8 cellular contexts compared by ENCODE assay signal in the genomic region with DNA sequence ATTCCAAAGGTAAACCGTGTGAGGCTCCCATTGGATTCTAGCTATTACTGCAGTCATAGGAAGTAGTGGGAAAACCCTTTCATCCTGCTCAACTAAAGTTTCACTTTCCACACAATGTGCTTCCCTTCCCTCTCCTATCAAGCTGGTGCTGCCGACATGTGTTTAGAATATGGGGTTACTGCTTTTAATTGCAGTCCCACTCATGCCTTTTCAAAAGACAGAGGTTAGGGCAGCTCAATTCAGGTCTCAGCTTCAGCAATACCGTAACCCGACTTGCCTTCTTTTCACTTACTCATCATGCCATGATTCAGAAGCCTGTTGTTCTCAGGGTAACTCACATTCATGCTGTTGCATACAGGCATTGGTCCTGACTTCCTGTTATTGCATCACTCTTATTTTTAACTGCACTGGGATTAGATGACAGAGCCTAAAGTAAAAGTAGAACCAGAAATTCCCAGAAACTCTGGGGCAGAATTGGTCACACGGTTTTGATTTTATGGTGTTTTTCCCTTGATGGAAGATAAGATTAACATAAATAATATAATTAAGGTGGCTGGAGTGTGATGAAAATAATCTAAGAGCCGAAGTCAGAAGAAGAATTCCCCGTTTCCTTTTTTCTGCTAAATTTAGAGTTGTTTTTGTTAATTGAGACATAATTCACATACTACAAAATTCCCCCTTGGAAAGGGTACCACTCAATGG. TPM values are rescaled to one million over a fixed set of nuclear protein-coding genes. Genes with fewer than 3 reads are reported as not detected.
DNase-seq lines count a peak whose midpoint lies in the region; ATAC-seq, FAIRE-seq and TF ChIP-seq lines count a peak whose summit lies in the region.

No MANE protein-coding gene starts in this region.

- no peak for TF ChIP-seq RAD21 in GM12878 (IDR thresholded peaks at IDR 0.05; ENCODE audit: insufficient read depth, low read depth, low read length)

- H4K20me1 ChIP-seq in GM12878 (ENCODE audit: control insufficient read depth, insufficient read depth), result no peaks in the 10 kb centered on the region

- peaks cover 10% of the 10 kb centered on the region for H3K4me1 Mint-ChIP-seq in Caco-2 (ENCODE audit: low read depth, unreplicated experiment)

- 29% methylated on average over 7 of the region's 7 CpGs for WGBS in GM12878 (ENCODE audit: insufficient coverage, insufficient replicate concordance, low lambda C conversion rate, missing lambda C conversion rate)
- WGBS in thyroid gland, 2 donors, result 68 to 76% methylated on average over 7 of the region's 7 CpGs
- WGBS in prostate gland, result 50% methylated on average over 7 of the region's 7 CpGs

- H3K9me3 ChIP-seq in GM12878 (replicated peaks; ENCODE audit: control insufficient read depth, insufficient read depth, low read length) (no peaks in the 10 kb centered on the region), thyroid gland (no peaks in the 10 kb centered on the region), prostate gland (no peaks in the 10 kb centered on the region), Caco-2 (no peaks in the 10 kb centered on the region)

- no peak overlapping the region for H3K27ac Mint-ChIP-seq in Caco-2 (ENCODE audit: unreplicated experiment)

- H2AFZ ChIP-seq in GM12878 (ENCODE audit: control insufficient read depth, low read depth, low read length), result no peak overlapping the region; the same call in 1 of the 2 replicates

- H3K79me2 ChIP-seq in GM12878 (ENCODE audit: control insufficient read depth, insufficient read depth, low read length), result no peaks in the 10 kb centered on the region

- H3K27ac ChIP-seq in GM12878 (ENCODE audit: control insufficient read depth, insufficient read depth) (no peak overlapping the region), thyroid gland (peak overlapping the region; percentile 46 to 72 (median 62)), prostate gland (peak overlapping the region in 1 of 2 donors; percentile 20)

- H3K9ac ChIP-seq in GM12878 (ENCODE audit: control insufficient read depth, insufficient read depth, low read length), result no peak overlapping the region

- H3K4me1 ChIP-seq in GM12878 (ENCODE audit: control insufficient read depth, insufficient read depth, low read length) (no peaks in the 10 kb centered on the region), thyroid gland (no peaks in the 10 kb centered on the region), prostate gland (replicated peaks) (peaks cover under 1% of the 10 kb centered on the region), Caco-2 (peaks cover 5% of the 10 kb centered on the region; the same call in 1 of the 2 replicates)

- intact Hi-C loops in GM12878 (cut with micrococcal nuclease; ENCODE audit: unreplicated experiment), result no loop called here
- intact Hi-C loops in thyroid gland (cut with DNase I), result no loop called here
- intact Hi-C loops in prostate gland (cut with DNase I), result no loop called here
- intact Hi-C loops in Caco-2 (cut with micrococcal nuclease; ENCODE audit: unreplicated experiment), result no loop called here

- RAD21 ChIA-PET in GM12878 (lab: Charles Lee; ENCODE audit: unreplicated experiment), result interaction anchor here (0.5 kb wide), 1 partner anchor 23 kb away, joined by 3 read pairs; no protein-coding TSS in a partner anchor

- no peaks in the 10 kb centered on the region for H3K27me3 Mint-ChIP-seq in Caco-2 (ENCODE audit: insufficient read depth, unreplicated experiment)

- 0 out of 3 replicates have a peak, but pooled peaks have one; percentile 27 for ATAC-seq in GM12878

- TF ChIP-seq EP300 in GM12878 (IDR thresholded peaks at IDR 0.05; ENCODE audit: borderline replicate concordance in 1 of 2, control insufficient read depth in 1 of 2, low read depth in 2 of 2, low read length in 2 of 2), result no peak

- FAIRE-seq in GM12878 (lab: Jason Lieb, UNC), result no peak
- no peak for FAIRE-seq in GM19239 (lab: Jason Lieb, UNC)

- no peaks in the 10 kb centered on the region for H3K27me3 ChIP-seq in GM12878 (replicated peaks in 1 of 2; ENCODE audit: control insufficient read depth in 2 of 2, insufficient read depth in 2 of 2, low read length in 1 of 2)
- H3K27me3 ChIP-seq in thyroid gland, result no peaks in the 10 kb centered on the region
- no peaks in the 10 kb centered on the region for H3K27me3 ChIP-seq in prostate gland (replicated peaks; ENCODE audit: insufficient read depth)
- H3K27me3 ChIP-seq in Caco-2 (replicated peaks; ENCODE audit: control insufficient read depth, insufficient read depth, low read length), result no peaks in the 10 kb centered on the region

- TF ChIP-seq CTCF in GM12878 (IDR thresholded peaks at IDR 0.05 in 2 of 3, conservative IDR thresholded peaks at IDR 0.05 in 1 of 3; ENCODE audit: control insufficient read depth in 2 of 3, extremely low read depth in 1 of 3, insufficient read depth in 1 of 3, low read depth in 3 of 3, low read length in 3 of 3), result no peak
- no peak for TF ChIP-seq CTCF in thyroid gland (IDR thresholded peaks at IDR 0.05)
- no peak for TF ChIP-seq CTCF in prostate gland (IDR thresholded peaks at IDR 0.05)
- TF ChIP-seq CTCF in Caco-2 (IDR thresholded peaks at IDR 0.05; ENCODE audit: insufficient read depth in 1 of 2, low read depth in 1 of 2, low read length in 1 of 2, severe bottlenecking in 1 of 2, unreplicated experiment in 1 of 2), result no peak

- H3K36me3 Mint-ChIP-seq in Caco-2 (ENCODE audit: insufficient read depth, unreplicated experiment), result no peaks in the 10 kb centered on the region

- POLR2A ChIA-PET in GM12878 (lab: Charles Lee) (interaction anchor here (0.8 to 1.5 kb wide), 2 partner anchors 9 to 12 kb away, joined by 3 read pairs; no protein-coding TSS in a partner anchor), Caco-2 (lab: Charles Lee) (no interaction called here)

- CTCF ChIA-PET in GM12878 (lab: Yijun Ruan, JAX), result no interaction called here
- CTCF ChIA-PET in Caco-2 (lab: Charles Lee), result no interaction called here

- H3K4me3 Mint-ChIP-seq in Caco-2 (ENCODE audit: unreplicated experiment), result no peak overlapping the region

- H3K36me3 ChIP-seq in GM12878 (ENCODE audit: control insufficient read depth in 2 of 2, insufficient read depth in 2 of 2, low read length in 1 of 2), result no peaks in the 10 kb centered on the region
- H3K36me3 ChIP-seq in thyroid gland, result no peaks in the 10 kb centered on the region
- H3K36me3 ChIP-seq in prostate gland, result no peaks in the 10 kb centered on the region
- no peaks in the 10 kb centered on the region for H3K36me3 ChIP-seq in Caco-2 (ENCODE audit: control insufficient read depth, insufficient read depth, low read length)

- no TSS peak for BruUV-seq in GM12878 (replicated peaks; lab: Mats Ljungman, UMichigan)
- BruUV-seq in Caco-2 (replicated peaks; lab: Mats Ljungman, UMichigan), result no TSS peak

- DNase-seq in Daoy (ENCODE audit: low read depth) (peak; percentile 89), NCI-H460 (ENCODE audit: extremely low read depth, low read depth) (peak; percentile 90), GM12878 (ENCODE audit: low read depth, low spot score) (no peak), kidney glomerular epithelial cell (lab: John Stamatoyannopoulos, UW) (peak; percentile 86), thyroid gland (no peak), GM19239 (ENCODE audit: insufficient read length, low spot score) (no peak), prostate gland (ENCODE audit: low spot score) (no peak), Caco-2 (no peak)

- SMC1A ChIA-PET in GM12878 (lab: Charles Lee; ENCODE audit: uncharacterized antibody, unreplicated experiment), result interaction anchor here (1.3 kb wide), 1 partner anchor 19 kb away, joined by 3 read pairs; no protein-coding TSS in a partner anchor

- TF ChIP-seq POLR2A in GM12878 (IDR thresholded peaks at IDR 0.05; ENCODE audit: low read depth, low read length), result no peak
- TF ChIP-seq POLR2A in thyroid gland (IDR thresholded peaks at IDR 0.05), result no peak
- TF ChIP-seq POLR2A in prostate gland (IDR thresholded peaks at IDR 0.05), result no peak

- H3K4me3 ChIP-seq in GM12878 (no peak overlapping the region), thyroid gland (replicated peaks in 1 of 3) (no peak overlapping the region), prostate gland (no peak overlapping the region), Caco-2 (ENCODE audit: low read depth, low read length) (no peak overlapping the region)

- in situ Hi-C loops in GM12878 (cut with MboI), result no loop called here

- H3K9me3 Mint-ChIP-seq in Caco-2 (ENCODE audit: unreplicated experiment), result no peaks in the 10 kb centered on the region

- no peak overlapping the region for H3K4me2 ChIP-seq in GM12878 (ENCODE audit: control insufficient read depth, insufficient read depth)

RNA-seq across cellular contexts. Expression of a gene that starts 45.7 kb away (rescaled TPM):
- not detected in 2 replicates for total RNA-seq in Daoy (2014; rRNA removed; shearing (Covaris generic))
- total RNA-seq in NCI-H460 (2014; rRNA removed; shearing (Covaris generic)), result 0.32 and 0.40 TPM in 2 replicates
- polyA plus RNA-seq in NCI-H460 (2014; cell fraction: nucleus; rRNA removed), result not detected in 2 replicates
- not detected in 2 replicates for total RNA-seq in GM12878 (2013; cell fraction: nucleolus; rRNA removed)
- total RNA-seq in GM12878 (2014; rRNA removed) (not detected in 2 replicates), GM12878 (2014; rRNA removed; fragmentation: Illumina TruSeq; extraction: Trizol) (not detected in 2 replicates), GM12878 (2021) (not detected in 2 replicates), thyroid gland (1 to 10 TPM; 1.2 to 6.7 (median 2.5) TPM), prostate gland (1 to 10 TPM; 1.2 to 3.2 TPM), Caco-2 (2022) (0.46 and 0.50 TPM in 2 replicates)
- not detected for polyA plus RNA-seq in GM12878 (2011; ENCODE audit: low read depth)
- polyA plus RNA-seq in GM12878 (2011; rRNA removed) (not detected in 2 replicates), GM12878 (2014; fragmentation: Illumina TruSeq; extraction: Trizol) (not detected in 2 replicates), GM12878 (2014; fragmentation: Nextera tagmentation; extraction: Ambion mirVana) (not detected), GM12878 (2014; rRNA removed) (not detected in 2 replicates), GM12878 (2016; fragmentation: Nextera tagmentation; extraction: Ambion mirVana) (not detected)
- not detected in 2 replicates for polyA plus RNA-seq in GM12878 (2011; cell fraction: cytosol; rRNA removed)
- polyA plus RNA-seq in GM12878 (2011; cell fraction: nucleus; rRNA removed), result not detected in 2 replicates
- not detected in 2 replicates for polyA plus RNA-seq in GM12878 (2012)
- not detected in 2 replicates for polyA minus RNA-seq in GM12878 (2011; rRNA and poly(A)+ RNA removed)
- not detected in 2 replicates for polyA minus RNA-seq in GM12878 (2011; cell fraction: cytosol; rRNA and poly(A)+ RNA removed)
- not detected in 2 replicates for polyA minus RNA-seq in GM12878 (2011; cell fraction: nucleus; rRNA and poly(A)+ RNA removed)

RNA-seq across cellular contexts. Expression of a gene that starts 52.6 kb away (rescaled TPM):
- not detected in 2 replicates for total RNA-seq in Daoy (2014; rRNA removed; shearing (Covaris generic))
- total RNA-seq in NCI-H460 (2014; rRNA removed; shearing (Covaris generic)), result 0.63 and 0.72 TPM in 2 replicates
- 0.04 and 0.10 TPM in 2 replicates for polyA plus RNA-seq in NCI-H460 (2014; cell fraction: nucleus; rRNA removed)
- not detected in 2 replicates for total RNA-seq in GM12878 (2013; cell fraction: nucleolus; rRNA removed)
- total RNA-seq in GM12878 (2014; rRNA removed), result not detected in 2 replicates
- not detected in 2 replicates for total RNA-seq in GM12878 (2014; rRNA removed; fragmentation: Illumina TruSeq; extraction: Trizol)
- not detected in 2 replicates for total RNA-seq in GM12878 (2021)
- polyA plus RNA-seq in GM12878 (2011; ENCODE audit: low read depth), result not detected
- polyA plus RNA-seq in GM12878 (2011; rRNA removed), result not detected in 2 replicates
- 0.01 TPM in 1 of 2 replicates, not detected in the other for polyA plus RNA-seq in GM12878 (2011; cell fraction: cytosol; rRNA removed)
- not detected in 2 replicates for polyA plus RNA-seq in GM12878 (2011; cell fraction: nucleus; rRNA removed)
- not detected in 2 replicates for polyA plus RNA-seq in GM12878 (2012)
- polyA plus RNA-seq in GM12878 (2014; fragmentation: Illumina TruSeq; extraction: Trizol), result not detected in 2 replicates
- polyA plus RNA-seq in GM12878 (2014; fragmentation: Nextera tagmentation; extraction: Ambion mirVana), result not detected
- not detected in 2 replicates for polyA plus RNA-seq in GM12878 (2014; rRNA removed)
- not detected for polyA plus RNA-seq in GM12878 (2016; fragmentation: Nextera tagmentation; extraction: Ambion mirVana)
- polyA minus RNA-seq in GM12878 (2011; rRNA and poly(A)+ RNA removed), result not detected in 2 replicates
- not detected in 2 replicates for polyA minus RNA-seq in GM12878 (2011; cell fraction: cytosol; rRNA and poly(A)+ RNA removed)
- polyA minus RNA-seq in GM12878 (2011; cell fraction: nucleus; rRNA and poly(A)+ RNA removed), result 0.10 and 0.12 TPM in 2 replicates
- total RNA-seq in thyroid gland, result under 1 TPM in 3 of 4 donors, not detected in 1; 0.22 to 0.39 (median 0.25) TPM
- total RNA-seq in prostate gland, result under 1 TPM; 0.28 to 0.36 TPM
- 0.11 and 0.19 TPM in 2 replicates for total RNA-seq in Caco-2 (2022)

RNA-seq across cellular contexts. Expression of a gene that starts 59.1 kb away (rescaled TPM):
- 11.6 and 11.7 TPM in 2 replicates for total RNA-seq in Daoy (2014; rRNA removed; shearing (Covaris generic))
- 29.6 and 37.6 TPM in 2 replicates for total RNA-seq in NCI-H460 (2014; rRNA removed; shearing (Covaris generic))
- 21.5 and 46.1 TPM in 2 replicates for polyA plus RNA-seq in NCI-H460 (2014; cell fraction: nucleus; rRNA removed)
- total RNA-seq in GM12878 (2013; cell fraction: nucleolus; rRNA removed), result 498 and 513 TPM in 2 replicates
- 53.1 and 62.7 TPM in 2 replicates for total RNA-seq in GM12878 (2014; rRNA removed)
- 47.6 and 52.7 TPM in 2 replicates for total RNA-seq in GM12878 (2014; rRNA removed; fragmentation: Illumina TruSeq; extraction: Trizol)
- total RNA-seq in GM12878 (2021), result 49.6 and 50.2 TPM in 2 replicates
- 19.9 TPM for polyA plus RNA-seq in GM12878 (2011; ENCODE audit: low read depth)
- polyA plus RNA-seq in GM12878 (2011; rRNA removed), result 33.2 and 51.4 TPM in 2 replicates
- 16.1 and 20.4 TPM in 2 replicates for polyA plus RNA-seq in GM12878 (2011; cell fraction: cytosol; rRNA removed)
- polyA plus RNA-seq in GM12878 (2011; cell fraction: nucleus; rRNA removed), result 51.8 and 54.2 TPM in 2 replicates
- polyA plus RNA-seq in GM12878 (2012), result 30.2 and 35.6 TPM in 2 replicates
- 37.2 and 59.0 TPM in 2 replicates for polyA plus RNA-seq in GM12878 (2014; fragmentation: Illumina TruSeq; extraction: Trizol)
- polyA plus RNA-seq in GM12878 (2014; fragmentation: Nextera tagmentation; extraction: Ambion mirVana), result 10 to 100 TPM; 10.9 to 19.5 TPM
- polyA plus RNA-seq in GM12878 (2014; rRNA removed), result 26.6 and 30.4 TPM in 2 replicates
- 10 to 100 TPM in 1 of 2 experiments, 1 to 10 TPM in 1; 9.3 to 12.0 TPM for polyA plus RNA-seq in GM12878 (2016; fragmentation: Nextera tagmentation; extraction: Ambion mirVana)
- 135 and 149 TPM in 2 replicates for polyA minus RNA-seq in GM12878 (2011; rRNA and poly(A)+ RNA removed)
- 46.9 and 71.1 TPM in 2 replicates for polyA minus RNA-seq in GM12878 (2011; cell fraction: cytosol; rRNA and poly(A)+ RNA removed)
- polyA minus RNA-seq in GM12878 (2011; cell fraction: nucleus; rRNA and poly(A)+ RNA removed), result 174 and 183 TPM in 2 replicates
- 100 to 1,000 TPM in 3 of 4 donors, 10 to 100 TPM in 1; 99.4 to 159 (median 119) TPM for total RNA-seq in thyroid gland
- 10 to 100 TPM; 53.5 to 60.2 TPM for total RNA-seq in prostate gland
- 42.4 and 44.0 TPM in 2 replicates for total RNA-seq in Caco-2 (2022)

Comparison
In these comparisons a context has a peak if more than half of its experiments do, and no peak if none do; other contexts are left out.
1. DNase-seq: peak in Daoy (single experiment), NCI-H460 (single experiment) and kidney glomerular epithelial cell (single experiment); none in GM12878 (single experiment), thyroid gland (0 of 2), GM19239 (single experiment), prostate gland (single experiment) and Caco-2 (0 of 2).